In genomic region chr20:32823737-32824588, GRCh38 we compare ENCODE assay signal across 12 cellular contexts. TPM values are rescaled to one million over a fixed set of nuclear protein-coding genes. Genes with fewer than 3 reads are reported as not detected.
DNase-seq lines count a peak whose midpoint lies in the region; ATAC-seq and TF ChIP-seq lines count a peak whose summit lies in the region.
"Had no signal": no experiment of that assay in that cellular context is flagged by ENCODE, and none has a peak within 500 bp of the region (broad histone marks: within the 10 kb centered on the region; RNA-seq: fewer than 3 reads in every experiment).

No MANE protein-coding gene starts in this region.

- H3K27me3 Mint-ChIP-seq in H9 (ENCODE audit: low read depth) = peaks cover 1% of the 10 kb centered on the region; the same call in 1 of the 2 replicates
- no peaks in the 10 kb centered on the region for H3K27me3 Mint-ChIP-seq in naive B cell

- H3K79me2 ChIP-seq in H9 (ENCODE audit: insufficient read depth, low read length) = peaks cover 41% of the 10 kb centered on the region

- no peak overlapping the region for H2BK120ac ChIP-seq in H9 (ENCODE audit: low read depth, low read length, poor library complexity, severe bottlenecking)

- no peak overlapping the region for H3K14ac ChIP-seq in H9 (ENCODE audit: insufficient read depth, low read length)

- H4K8ac ChIP-seq in H9 (replicated peaks; ENCODE audit: insufficient read length, low read depth, low read length) = no peak overlapping the region

- H3K23me2 ChIP-seq in H9 (ENCODE audit: insufficient read length, low read depth, low read length, poor library complexity, severe bottlenecking) = peaks cover 5% of the 10 kb centered on the region

- DNase-seq in H9 = no peak
- peak; percentile 90 for DNase-seq in amniotic epithelial cell (ENCODE audit: low read depth)
- DNase-seq in naive B cell = no peak
- no peak for DNase-seq in upper lobe of right lung
- DNase-seq in NCI-H146 (lab: John Stamatoyannopoulos, UW) = no peak
- DNase-seq in amygdala (lab: John Stamatoyannopoulos, UW) = no peak
- DNase-seq: NCI-H345 had no signal

- H4K20me1 ChIP-seq in BLaER1 treated with 17β-estradiol and CSF1 and Interleukin-3, amounts not matched to agents 10 nM and 100 nM = peaks cover 75 to 90% (median 89%) of the 10 kb centered on the region in 11 experiments
- no peaks in the 10 kb centered on the region for H4K20me1 ChIP-seq in H9 (ENCODE audit: control insufficient read depth, insufficient read depth, insufficient read length)

- TF ChIP-seq CTCF in H9 (conservative IDR thresholded peaks at IDR 0.05) (no peak), upper lobe of right lung (IDR thresholded peaks at IDR 0.05) (no peak)

- H3K4me2 ChIP-seq in BLaER1 treated with 17β-estradiol and CSF1 and Interleukin-3, amounts not matched to agents 10 nM and 100 nM = peak overlapping the region; percentile 81 to 98 (median 93)
- no peak overlapping the region for H3K4me2 ChIP-seq in H9 (ENCODE audit: insufficient read depth, insufficient read length, low read length)

- H2AFZ ChIP-seq in H9 (ENCODE audit: low read length) = no peak overlapping the region

- no peak overlapping the region for H3K18ac ChIP-seq in H9 (ENCODE audit: insufficient read length, low read depth, low read length)

- no peak overlapping the region for H2BK12ac ChIP-seq in H9 (ENCODE audit: insufficient read length, low read depth, low read length)

- intact Hi-C loops in upper lobe of right lung (cut with DNase I) = no loop called here

- H3K23ac ChIP-seq in H9 (ENCODE audit: insufficient read length, low read depth, low read length) = no peak overlapping the region

- H3K4me3 Mint-ChIP-seq in H9 (no peak overlapping the region), naive B cell (peak overlapping the region in 1 of 8 donors; percentile 98)

- H2BK20ac ChIP-seq in H9 (ENCODE audit: low read depth, low read length, poor library complexity, severe bottlenecking) = no peak overlapping the region

- no peak overlapping the region for H3K4me3 ChIP-seq in BLaER1 treated with 17β-estradiol and CSF1 and Interleukin-3, amounts not matched to agents 10 nM and 100 nM
- H3K4me3 ChIP-seq in upper lobe of right lung = no peak overlapping the region
- H3K4me3 ChIP-seq: skin epidermis had no signal

- H4K5ac ChIP-seq in H9 (ENCODE audit: insufficient read length, low read depth, low read length) = no peak overlapping the region

- H3K4me1 Mint-ChIP-seq in H9 = peaks cover 30 to 36% of the 10 kb centered on the region in 2 experiments
- H3K4me1 Mint-ChIP-seq in naive B cell = peaks cover 37 to 57% (median 49%) of the 10 kb centered on the region in 3 donors

- no peak overlapping the region for H3K56ac ChIP-seq in H9 (ENCODE audit: insufficient read length, low read depth, low read length)

- H3K9me3 Mint-ChIP-seq in H9 = no peaks in the 10 kb centered on the region
- H3K9me3 Mint-ChIP-seq in naive B cell = no peaks in the 10 kb centered on the region

- H3K79me1 ChIP-seq in H9 (ENCODE audit: insufficient read depth, low read depth, low read length, poor library complexity, severe bottlenecking) = peaks cover 3% of the 10 kb centered on the region

- H4K91ac ChIP-seq in H9 (ENCODE audit: insufficient read length, low read depth, low read length) = no peak overlapping the region

- ATAC-seq in naive B cell (ENCODE audit: low read depth in 2 of 2) (no peak), upper lobe of right lung (no peak), HG02759 (IDR thresholded peaks at IDR 0.05; ENCODE audit: unreplicated experiment) (no peak)

- no peak overlapping the region for H3K4ac ChIP-seq in H9 (ENCODE audit: low read depth, low read length)

- H3K36me3 Mint-ChIP-seq in H9 (ENCODE audit: insufficient read depth in 1 of 3, low read depth in 3 of 3) (peaks cover 23 to 35% (median 29%) of the 10 kb centered on the region in 3 experiments; a peak in 6 of 7 replicates), naive B cell (peaks cover 0 to 14% of the 10 kb centered on the region in 2 donors)

- H2AK5ac ChIP-seq in H9 (ENCODE audit: insufficient read length, low read length) = no peak overlapping the region

- H3K9me3 ChIP-seq in BLaER1 treated with 17β-estradiol and CSF1 and Interleukin-3, amounts not matched to agents 10 nM and 100 nM (replicated peaks in 1 of 11) = no peaks in the 10 kb centered on the region
- H3K9me3 ChIP-seq in H9 (ENCODE audit: control insufficient read depth, low read depth, low read length) (no peaks in the 10 kb centered on the region), upper lobe of right lung (no peaks in the 10 kb centered on the region)

- H3K27ac ChIP-seq in BLaER1 treated with 17β-estradiol and CSF1 and Interleukin-3, amounts not matched to agents 10 nM and 100 nM = peak overlapping the region in 5 of 11 experiments; percentile 6 to 23 (median 12); a peak in 5 of 22 replicates
- no peak overlapping the region for H3K27ac ChIP-seq in H9 (ENCODE audit: insufficient read length, low read depth, low read length)
- no peak overlapping the region for H3K27ac ChIP-seq in upper lobe of right lung
- H3K27ac ChIP-seq: VCaP had no signal

- no peaks in the 10 kb centered on the region for H3K27me3 ChIP-seq in BLaER1 treated with 17β-estradiol and CSF1 and Interleukin-3, amounts not matched to agents 10 nM and 100 nM
- H3K27me3 ChIP-seq in H9 (ENCODE audit: insufficient read depth, low read length) (no peaks in the 10 kb centered on the region), upper lobe of right lung (no peaks in the 10 kb centered on the region)

- H2BK15ac ChIP-seq in H9 (ENCODE audit: low read depth, low read length) = no peak overlapping the region

- no CpG with 5 or more reads among the region's 7 CpGs for WGBS in H9 (ENCODE audit: extremely low coverage, insufficient read length, low lambda C conversion rate)

- H3K4me1 ChIP-seq in BLaER1 treated with 17β-estradiol and CSF1 and Interleukin-3, amounts not matched to agents 10 nM and 100 nM = peaks cover 40 to 67% (median 46%) of the 10 kb centered on the region in 10 experiments
- H3K4me1 ChIP-seq in H9 (ENCODE audit: insufficient read depth, low read length) = peaks cover 2% of the 10 kb centered on the region; the same call in 1 of the 2 replicates
- H3K4me1 ChIP-seq in upper lobe of right lung = peaks cover 39% of the 10 kb centered on the region

- no peak overlapping the region for H2BK5ac ChIP-seq in H9 (ENCODE audit: insufficient read length, low read length)

- H3K9ac ChIP-seq in BLaER1 treated with 17β-estradiol and CSF1 and Interleukin-3, amounts not matched to agents 10 nM and 100 nM = peak overlapping the region in 6 of 11 experiments; percentile 9 to 31 (median 24); a peak in 6 of 22 replicates
- H3K9ac ChIP-seq in H9 (ENCODE audit: extremely low read depth, insufficient read length, low read length) = no peak overlapping the region

- H3K36me3 ChIP-seq in BLaER1 treated with 17β-estradiol and CSF1 and Interleukin-3, amounts not matched to agents 10 nM and 100 nM = peaks cover 33 to 60% (median 47%) of the 10 kb centered on the region in 11 experiments
- peaks cover 32% of the 10 kb centered on the region for H3K36me3 ChIP-seq in upper lobe of right lung

- H3K27ac Mint-ChIP-seq in H9 (peak overlapping the region in 2 of 3 experiments; percentile 7 to 33; a peak in 5 of 7 replicates), naive B cell (peak overlapping the region in 4 of 6 donors; percentile 11 to 62 (median 30))

- no peak overlapping the region for H3T11ph ChIP-seq in H9 (ENCODE audit: low read length)

RNA-seq across cellular contexts. Expression of gene MAPRE1, which starts 4.2 kb away (rescaled TPM):
- total RNA-seq in H9 (2021) (286 and 289 TPM in 2 replicates), upper lobe of right lung (88.5 TPM)
- 10 to 100 TPM; 72.1 to 90.6 (median 85.3) TPM for polyA plus RNA-seq in naive B cell (ENCODE audit: low read depth in 6 of 6)

RNA-seq across cellular contexts. Expression of gene EFCAB8, which starts 34.8 kb away (rescaled TPM):
- total RNA-seq in H9 (2021) (0.09 TPM in 1 of 2 replicates, not detected in the other), upper lobe of right lung (0.72 TPM)
- not detected for polyA plus RNA-seq in naive B cell (ENCODE audit: low read depth in 6 of 6)
- total RNA-seq: temporal lobe had no signal
